Comparison of ENCODE assay signal across 8 cellular contexts in the genomic region with DNA sequence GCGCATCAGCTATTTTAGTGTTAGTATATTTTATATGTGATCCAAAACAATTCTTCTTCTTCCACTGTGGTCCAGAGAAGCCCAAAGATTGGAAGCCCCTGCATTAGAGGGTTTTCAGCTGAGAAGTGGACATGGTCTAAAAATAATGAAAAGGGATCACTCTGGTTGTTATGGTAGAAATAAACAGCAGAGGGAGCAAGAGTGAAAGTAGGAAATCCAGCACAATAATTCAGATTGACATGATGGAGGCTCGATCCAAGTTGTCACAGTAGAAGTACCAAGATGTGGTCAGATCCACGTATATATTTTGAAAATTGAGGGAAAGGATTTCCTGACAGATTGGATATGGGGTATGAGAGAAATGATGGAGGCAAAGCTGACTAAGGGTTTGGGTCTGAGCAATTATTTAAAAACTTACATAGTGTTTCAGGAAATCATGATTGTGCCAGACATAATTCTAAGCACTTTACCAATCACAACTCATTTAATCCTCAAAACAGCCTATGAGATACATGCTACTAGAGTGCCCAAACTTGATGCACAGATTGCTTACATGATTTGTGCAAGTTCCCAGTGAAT. TPM values are rescaled to one million over a fixed set of nuclear protein-coding genes. Genes with fewer than 3 reads are reported as not detected.
A peak's percentile ranks its signal among the peaks of the same experiment; 100 is the strongest.
DNase-seq lines count a peak whose midpoint lies in the region; ATAC-seq, FAIRE-seq and TF ChIP-seq lines count a peak whose summit lies in the region.

No MANE protein-coding gene starts in this region.

- DNase-seq in AML-193 (lab: John Stamatoyannopoulos, UW), result peak; percentile 41 to 57
- DNase-seq in LHCN-M2 (ENCODE audit: low read depth), result peak; percentile 54
- peak; percentile 4 for DNase-seq in astrocyte of the cerebellum (ENCODE audit: low read depth)
- no peak for DNase-seq in kidney epithelial cell (ENCODE audit: low read depth)
- peak; percentile 26 for DNase-seq in urothelium cell line (ENCODE audit: low spot score)
- no peak for DNase-seq in activated naive CD4-positive, alpha-beta T cell treated with anti-CD3 and anti-CD28 coated beads, Interleukin-2, amount 50 U/mL, for 16 hours
- no peak for DNase-seq in T-helper 2 cell treated with Interferon-gamma antibody and Interleukin-4, amounts not matched to agents 5 μg/mL and 100 μg/mL, for 36 hours (ENCODE audit: low spot score)

- peak; percentile 45 for ATAC-seq in GM18873 (IDR thresholded peaks at IDR 0.05; ENCODE audit: low FRiP score, unreplicated experiment)

- H3K4me3 ChIP-seq in astrocyte of the cerebellum (ENCODE audit: low read depth, low read length) (no peak overlapping the region), kidney epithelial cell (ENCODE audit: low read depth, low read length) (no peak overlapping the region)

- no peaks in the 10 kb centered on the region for H3K36me3 Mint-ChIP-seq in T-helper 2 cell treated with Interferon-gamma antibody and Interleukin-4, amounts not matched to agents 5 μg/mL and 100 μg/mL, for 36 hours (ENCODE audit: low read depth)

- TF ChIP-seq CTCF in astrocyte of the cerebellum (IDR thresholded peaks at IDR 0.05; ENCODE audit: low read depth, low read length, missing control alignments), result peak; percentile 58
- peak; percentile 64 for TF ChIP-seq CTCF in kidney epithelial cell (IDR thresholded peaks at IDR 0.05; ENCODE audit: insufficient read depth, low read length, poor library complexity, severe bottlenecking)

- H3K4me3 Mint-ChIP-seq in T-helper 2 cell treated with Interferon-gamma antibody and Interleukin-4, amounts not matched to agents 5 μg/mL and 100 μg/mL, for 36 hours, result no peak overlapping the region

- H3K4me1 Mint-ChIP-seq in T-helper 2 cell treated with Interferon-gamma antibody and Interleukin-4, amounts not matched to agents 5 μg/mL and 100 μg/mL, for 36 hours (ENCODE audit: low read depth), result peaks cover 2% of the 10 kb centered on the region

- H3K27me3 ChIP-seq in kidney epithelial cell (ENCODE audit: control insufficient read depth, insufficient read depth, low read length), result no peaks in the 10 kb centered on the region

- H3K9me3 Mint-ChIP-seq in T-helper 2 cell treated with Interferon-gamma antibody and Interleukin-4, amounts not matched to agents 5 μg/mL and 100 μg/mL, for 36 hours, result no peaks in the 10 kb centered on the region

- in situ Hi-C loops in astrocyte of the cerebellum (cut with HindIII; ENCODE audit: low sequenced_read_pairs), result no loop called here

- FAIRE-seq in urothelium cell line (lab: Jason Lieb, UNC), result no peak

- H3K27ac Mint-ChIP-seq in T-helper 2 cell treated with Interferon-gamma antibody and Interleukin-4, amounts not matched to agents 5 μg/mL and 100 μg/mL, for 36 hours, result no peak overlapping the region

- no peaks in the 10 kb centered on the region for H3K36me3 ChIP-seq in kidney epithelial cell (ENCODE audit: control insufficient read depth, insufficient read depth, low read length)

- peaks cover 2% of the 10 kb centered on the region for H3K27me3 Mint-ChIP-seq in T-helper 2 cell treated with Interferon-gamma antibody and Interleukin-4, amounts not matched to agents 5 μg/mL and 100 μg/mL, for 36 hours (ENCODE audit: low read depth)

RNA-seq across cellular contexts. Expression of a gene that starts 17.0 kb away (rescaled TPM):
- total RNA-seq in LHCN-M2 (2014; rRNA removed), result 6.2 and 7.9 TPM in 2 replicates
- polyA plus RNA-seq in LHCN-M2 (2012), result 1.7 TPM
- total RNA-seq in kidney epithelial cell, result 8.4 and 12.2 TPM in 2 replicates

RNA-seq across cellular contexts. Expression of a gene that starts 20.4 kb away (rescaled TPM):
- total RNA-seq in LHCN-M2 (2014; rRNA removed) (54.4 and 60.4 TPM in 2 replicates), kidney epithelial cell (1.8 and 2.6 TPM in 2 replicates)
- polyA plus RNA-seq in LHCN-M2 (2012), result 19.6 TPM

Comparison
In these comparisons a context has a peak if more than half of its experiments do, and no peak if none do; other contexts are left out.
1. DNase-seq: peak in AML-193 (2 of 2), LHCN-M2 (single experiment), astrocyte of the cerebellum (single experiment) and urothelium cell line (single experiment); none in kidney epithelial cell (single experiment), activated naive CD4-positive, alpha-beta T cell treated with anti-CD3 and anti-CD28 coated beads, Interleukin-2, amount 50 U/mL, for 16 hours (single experiment) and T-helper 2 cell treated with Interferon-gamma antibody and Interleukin-4, amounts not matched to agents 5 μg/mL and 100 μg/mL, for 36 hours (single experiment).
2. RNA of a gene that starts 20.4 kb away (total RNA-seq): 54.4 to 60.4 TPM in LHCN-M2; 1.8 to 2.6 TPM in kidney epithelial cell; every median in the first group is over 10 times any median in the second.